Comparison of ENCODE assay signal across 10 cellular contexts in the genomic region with DNA sequence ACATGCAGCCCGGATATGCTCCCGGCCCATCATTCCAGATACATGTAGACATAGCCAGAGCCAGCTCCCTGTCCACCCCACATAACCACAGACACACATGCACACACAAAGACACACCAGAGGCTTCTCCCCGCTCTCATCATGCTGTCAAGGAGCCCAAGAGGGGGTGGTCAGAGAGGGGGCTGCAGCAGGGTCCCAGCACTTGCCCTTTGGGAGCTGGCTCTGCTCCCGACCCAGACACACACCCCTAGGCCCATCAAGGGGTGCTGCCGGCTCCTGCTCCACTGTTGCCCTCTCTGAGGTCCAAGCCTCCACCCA. TPM values are rescaled to one million over a fixed set of nuclear protein-coding genes. Genes with fewer than 3 reads are reported as not detected.
DNase-seq lines count a peak whose midpoint lies in the region; ATAC-seq and TF ChIP-seq lines count a peak whose summit lies in the region.
"Had no signal": no experiment of that assay in that cellular context is flagged by ENCODE, and none has a peak within 500 bp of the region (broad histone marks: within the 10 kb centered on the region; RNA-seq: fewer than 3 reads in every experiment).

No MANE protein-coding gene starts in this region.

- intact Hi-C loops in sigmoid colon (cut with DNase I): no loop called here

- ATAC-seq in GM18517 (IDR thresholded peaks at IDR 0.05; ENCODE audit: unreplicated experiment) (no peak), HG02970 (IDR thresholded peaks at IDR 0.05; ENCODE audit: low FRiP score, unreplicated experiment) (no peak)

- TF ChIP-seq CTCF in VCaP (conservative IDR thresholded peaks at IDR 0.05): no peak
- TF ChIP-seq CTCF in glutamatergic neuron (IDR thresholded peaks at IDR 0.05; ENCODE audit: partially characterized antibody, unreplicated experiment): no peak
- no peak for TF ChIP-seq CTCF in sigmoid colon (IDR thresholded peaks at IDR 0.05)

- no peaks in the 10 kb centered on the region for H3K4me1 ChIP-seq in sigmoid colon

- H3K36me3 ChIP-seq in sigmoid colon: no peaks in the 10 kb centered on the region

- TF ChIP-seq POLR2A in sigmoid colon (IDR thresholded peaks at IDR 0.05): no peak

- H3K4me3 Mint-ChIP-seq in glutamatergic neuron (ENCODE audit: unreplicated experiment): peak overlapping the region; percentile 63

- 73 to 77% methylated on average over 5 of the region's 5 CpGs for WGBS in sigmoid colon, 2 donors

- H3K27ac ChIP-seq in VCaP: peak overlapping the region; percentile 75
- H3K27ac ChIP-seq in sigmoid colon: peak overlapping the region; percentile 23 to 49 (median 41)

- H3K36me3 Mint-ChIP-seq in glutamatergic neuron (ENCODE audit: unreplicated experiment): no peaks in the 10 kb centered on the region

- DNase-seq in GM03348 (ENCODE audit: low spot score) (peak; percentile 74), glutamatergic neuron (no peak), sigmoid colon (no peak), epidermal melanocyte (ENCODE audit: insufficient read length, low spot score) (no peak)
- no peak for DNase-seq in effector CD4-positive, alpha-beta T cell
- DNase-seq: dermis blood vessel endothelial cell; stimulated activated CD8-positive, alpha-beta memory T cell treated with anti-CD3 and anti-CD28 coated beads, Interleukin-4, amount 100 ng/mL, for 48 hours had no signal

- peak overlapping the region; percentile 97 for H3K27ac Mint-ChIP-seq in glutamatergic neuron (ENCODE audit: unreplicated experiment)

- TF ChIP-seq EP300 in sigmoid colon (IDR thresholded peaks at IDR 0.05): no peak

- H3K4me1 Mint-ChIP-seq in glutamatergic neuron (ENCODE audit: low read depth, unreplicated experiment): peaks cover 30% of the 10 kb centered on the region

- no peaks in the 10 kb centered on the region for H3K9me3 Mint-ChIP-seq in glutamatergic neuron (ENCODE audit: unreplicated experiment)

- H3K27me3 ChIP-seq in sigmoid colon: no peaks in the 10 kb centered on the region

- H3K4me3 ChIP-seq in sigmoid colon: peak overlapping the region in 1 of 4 donors; percentile 16

- peaks cover 2% of the 10 kb centered on the region for H3K27me3 Mint-ChIP-seq in glutamatergic neuron (ENCODE audit: unreplicated experiment)

- no peaks in the 10 kb centered on the region for H3K9me3 ChIP-seq in sigmoid colon

RNA-seq across cellular contexts. Expression of a gene that starts 2.6 kb away (rescaled TPM):
- total RNA-seq in glutamatergic neuron (ENCODE audit: unreplicated experiment): 0.54 TPM
- total RNA-seq in sigmoid colon: 1 to 10 TPM; 4.1 to 8.0 (median 4.7) TPM
- 1 to 10 TPM; 1.8 to 9.9 (median 4.2) TPM for polyA plus RNA-seq in sigmoid colon

RNA-seq across cellular contexts. Expression of a gene that starts 58.9 kb away (rescaled TPM):
- 82.8 TPM for total RNA-seq in glutamatergic neuron (ENCODE audit: unreplicated experiment)
- total RNA-seq in sigmoid colon: 10 to 100 TPM; 87.8 to 94.3 (median 94.2) TPM
- 10 to 100 TPM; 64.5 to 79.3 (median 73.2) TPM for polyA plus RNA-seq in sigmoid colon
